ENCODE assay signal across 1 cellular context in the genomic region with DNA sequence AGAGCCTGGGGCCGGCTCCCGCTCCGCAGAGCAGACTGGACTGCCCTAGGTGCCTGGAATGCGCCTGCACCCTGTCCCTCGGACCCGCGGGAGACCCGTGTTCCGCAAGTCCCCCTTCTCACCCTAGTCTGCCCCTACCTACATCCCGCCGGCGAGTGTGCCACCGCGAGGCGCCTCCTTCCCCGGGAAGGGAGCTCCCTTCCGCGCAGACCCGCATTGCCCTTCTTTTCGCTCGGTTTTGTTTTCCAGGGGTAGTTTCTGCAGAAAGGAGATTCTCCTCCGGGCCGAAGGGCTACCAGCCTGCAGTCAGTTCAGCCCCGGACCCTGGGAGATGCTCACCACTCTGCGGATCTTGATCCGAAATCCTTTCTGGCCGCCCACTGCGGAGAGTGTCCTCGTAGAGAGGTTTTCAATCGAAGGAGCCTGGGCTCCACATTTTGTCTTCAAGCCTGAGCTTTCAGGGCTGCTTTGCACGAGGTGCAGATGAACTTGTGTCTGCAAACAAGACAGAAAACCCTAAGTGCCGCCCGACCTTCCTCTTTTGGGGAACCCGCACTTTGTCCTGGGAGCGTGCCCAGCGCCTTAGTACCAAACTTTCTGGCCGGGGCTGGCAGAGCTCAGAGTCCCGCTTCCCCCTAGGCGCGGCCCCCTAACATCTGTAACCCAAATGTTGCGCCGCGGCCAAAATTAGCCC.
TF ChIP-seq lines count a peak whose summit lies in the region.

No MANE protein-coding gene starts in this region.

TF ChIP-seq in endothelial cell of umbilical vein, 7 proteins besides CTCF, POLR2A, EP300 and RAD21:
- TF ChIP-seq EZH2 (IDR thresholded peaks at IDR 0.05; ENCODE audit: borderline replicate concordance, low read depth, low read length, severe bottlenecking), result peak; percentile 88
- no peak for TF ChIP-seq GATA2 (IDR thresholded peaks at IDR 0.05; ENCODE audit: insufficient read depth, insufficient read length, low read depth, low read length)
